Comparison of ENCODE assay signal across 1 cellular context in the genomic region with DNA sequence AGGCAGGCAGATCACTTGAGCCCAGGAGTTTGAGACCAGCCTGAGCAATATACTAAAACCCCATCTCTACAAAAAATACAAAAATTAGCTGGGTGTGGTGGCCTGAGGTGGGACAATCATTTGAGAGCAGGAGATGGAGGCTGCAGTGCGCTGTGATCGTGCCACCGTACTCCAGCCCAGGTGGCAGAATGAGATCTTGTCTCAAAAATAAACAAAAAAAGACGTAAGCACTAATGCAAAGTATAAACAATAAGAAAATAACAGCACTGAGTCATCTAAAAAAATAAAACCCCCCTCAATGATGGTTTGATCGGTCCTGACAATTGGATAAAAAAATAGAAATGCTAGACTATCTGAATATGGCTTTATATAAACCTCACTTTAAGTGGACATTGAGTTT.
TF ChIP-seq lines count a peak whose summit lies in the region.

No MANE protein-coding gene starts in this region.

TF ChIP-seq in neural cell, 6 proteins besides CTCF, POLR2A, EP300 and RAD21 (continued from another document):
- TF ChIP-seq, protein P1, sequence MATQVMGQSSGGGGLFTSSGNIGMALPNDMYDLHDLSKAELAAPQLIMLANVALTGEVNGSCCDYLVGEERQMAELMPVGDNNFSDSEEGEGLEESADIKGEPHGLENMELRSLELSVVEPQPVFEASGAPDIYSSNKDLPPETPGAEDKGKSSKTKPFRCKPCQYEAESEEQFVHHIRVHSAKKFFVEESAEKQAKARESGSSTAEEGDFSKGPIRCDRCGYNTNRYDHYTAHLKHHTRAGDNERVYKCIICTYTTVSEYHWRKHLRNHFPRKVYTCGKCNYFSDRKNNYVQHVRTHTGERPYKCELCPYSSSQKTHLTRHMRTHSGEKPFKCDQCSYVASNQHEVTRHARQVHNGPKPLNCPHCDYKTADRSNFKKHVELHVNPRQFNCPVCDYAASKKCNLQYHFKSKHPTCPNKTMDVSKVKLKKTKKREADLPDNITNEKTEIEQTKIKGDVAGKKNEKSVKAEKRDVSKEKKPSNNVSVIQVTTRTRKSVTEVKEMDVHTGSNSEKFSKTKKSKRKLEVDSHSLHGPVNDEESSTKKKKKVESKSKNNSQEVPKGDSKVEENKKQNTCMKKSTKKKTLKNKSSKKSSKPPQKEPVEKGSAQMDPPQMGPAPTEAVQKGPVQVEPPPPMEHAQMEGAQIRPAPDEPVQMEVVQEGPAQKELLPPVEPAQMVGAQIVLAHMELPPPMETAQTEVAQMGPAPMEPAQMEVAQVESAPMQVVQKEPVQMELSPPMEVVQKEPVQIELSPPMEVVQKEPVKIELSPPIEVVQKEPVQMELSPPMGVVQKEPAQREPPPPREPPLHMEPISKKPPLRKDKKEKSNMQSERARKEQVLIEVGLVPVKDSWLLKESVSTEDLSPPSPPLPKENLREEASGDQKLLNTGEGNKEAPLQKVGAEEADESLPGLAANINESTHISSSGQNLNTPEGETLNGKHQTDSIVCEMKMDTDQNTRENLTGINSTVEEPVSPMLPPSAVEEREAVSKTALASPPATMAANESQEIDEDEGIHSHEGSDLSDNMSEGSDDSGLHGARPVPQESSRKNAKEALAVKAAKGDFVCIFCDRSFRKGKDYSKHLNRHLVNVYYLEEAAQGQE (IDR thresholded peaks at IDR 0.05; ENCODE audit: borderline replicate concordance), result no peak
